In the genomic region with DNA sequence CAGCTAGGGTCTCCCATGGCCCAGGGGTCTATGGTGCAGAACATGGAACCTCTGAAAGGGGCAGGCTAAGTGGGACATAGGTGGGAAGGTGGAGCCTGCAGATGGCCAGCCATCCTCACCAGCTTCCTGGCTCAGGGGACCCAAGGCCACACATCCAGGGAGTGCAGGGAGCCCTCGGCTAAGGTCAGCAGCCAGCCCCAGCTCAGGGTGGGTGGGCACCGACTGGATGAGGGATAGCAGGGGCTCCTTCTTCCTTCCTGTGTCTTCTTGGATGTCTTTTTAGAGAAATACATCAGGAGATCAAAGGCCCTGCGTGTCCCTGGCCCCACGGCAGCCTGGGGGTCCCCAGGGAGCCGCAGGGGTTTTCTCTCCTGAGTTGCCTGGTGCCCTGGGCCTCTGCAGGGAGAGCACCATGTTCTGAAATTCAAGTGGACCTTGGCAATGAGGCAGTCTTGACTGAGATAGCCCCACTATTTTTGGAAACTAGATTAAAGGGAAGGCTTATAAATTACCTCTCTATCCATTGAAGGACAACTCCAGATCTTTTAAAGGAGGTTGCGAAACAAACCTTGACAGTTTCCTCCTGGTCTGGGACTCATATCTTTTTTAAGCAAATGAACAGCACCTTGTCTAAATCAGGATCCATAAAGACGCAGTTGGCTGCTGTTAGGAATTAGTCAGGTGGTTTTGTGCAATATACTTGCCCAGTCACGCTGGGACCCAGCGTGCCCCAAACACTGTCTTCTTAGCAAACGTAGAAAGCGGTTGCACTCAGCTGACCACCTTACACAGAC, we compare ENCODE assay signal across 12 cellular contexts.
DNase-seq lines count a peak whose midpoint lies in the region; FAIRE-seq and TF ChIP-seq lines count a peak whose summit lies in the region.
"Had no signal": no experiment of that assay in that cellular context is flagged by ENCODE, and none has a peak within 500 bp of the region (broad histone marks: within the 10 kb centered on the region; RNA-seq: fewer than 3 reads in every experiment).

No MANE protein-coding gene starts in this region.

- no peak overlapping the region for H2BK15ac ChIP-seq in H1 (ENCODE audit: low read length)

- H3K9me3 ChIP-seq in H1 (ENCODE audit: insufficient read depth in 2 of 2, low read depth in 1 of 2, low read length in 1 of 2) (no peaks in the 10 kb centered on the region), muscle layer of colon (ENCODE audit: low read length) (no peaks in the 10 kb centered on the region), tibial artery (no peaks in the 10 kb centered on the region)

- H2BK12ac ChIP-seq in H1 (ENCODE audit: low read depth, low read length): no peak overlapping the region

- H3K27me3 ChIP-seq in H1 (replicated peaks in 1 of 4; ENCODE audit: control insufficient read depth in 3 of 4, extremely low read depth in 1 of 4, insufficient read depth in 3 of 4, low read length in 3 of 4) (no peaks in the 10 kb centered on the region; a peak in 2 of 7 replicates), muscle layer of colon (ENCODE audit: control insufficient read depth in 1 of 2, insufficient read depth in 2 of 2, low read length in 2 of 2) (no peaks in the 10 kb centered on the region), tibial artery (no peaks in the 10 kb centered on the region)

- H2AFZ ChIP-seq in H1 (ENCODE audit: low read length): no peak overlapping the region

- no peak overlapping the region for H3K4me3 ChIP-seq in H1 (ENCODE audit: extremely low read depth in 1 of 4, insufficient read depth in 2 of 4, low read depth in 3 of 4, low read length in 4 of 4)
- no peak overlapping the region for H3K4me3 ChIP-seq in muscle layer of colon (ENCODE audit: low read depth in 1 of 2, low read length in 2 of 2)
- no peak overlapping the region for H3K4me3 ChIP-seq in tibial artery

- no peak for TF ChIP-seq EP300 in H1 (IDR thresholded peaks at IDR 0.05; ENCODE audit: borderline replicate concordance in 1 of 2, low read depth in 2 of 2, low read length in 2 of 2)

- no peaks in the 10 kb centered on the region for H3K79me1 ChIP-seq in H1 (ENCODE audit: low read depth, low read length)

- H2BK5ac ChIP-seq in H1 (ENCODE audit: low read depth, low read length): no peak overlapping the region

- H2BK120ac ChIP-seq in H1 (replicated peaks; ENCODE audit: low read depth, low read length): no peak overlapping the region

- H2AK5ac ChIP-seq in H1 (ENCODE audit: low read depth, low read length): no peak overlapping the region

- no peak for FAIRE-seq in H1 (lab: Jason Lieb, UNC)

- H4K20me1 ChIP-seq in H1 (replicated peaks in 1 of 2; ENCODE audit: control insufficient read depth in 1 of 2, insufficient read depth in 2 of 2, low read length in 2 of 2): no peaks in the 10 kb centered on the region

- no peak overlapping the region for H3K23ac ChIP-seq in H1 (ENCODE audit: insufficient read length)

- POLR2A ChIA-PET in H1 (lab: Charles Lee; ENCODE audit: partially characterized antibody): no interaction called here

- H3K27ac ChIP-seq in H1 (ENCODE audit: low read depth, low read length) (no peak overlapping the region), muscle layer of colon (ENCODE audit: low read depth, low read length) (peak overlapping the region; percentile 19), tibial artery (peak overlapping the region; percentile 50 to 52)

- no peaks in the 10 kb centered on the region for H3K4me1 ChIP-seq in H1 (replicated peaks in 1 of 4; ENCODE audit: control insufficient read depth in 3 of 4, insufficient read depth in 4 of 4, low read length in 3 of 4)
- H3K4me1 ChIP-seq in muscle layer of colon (ENCODE audit: insufficient read depth, low read length): peaks cover 27% of the 10 kb centered on the region
- H3K4me1 ChIP-seq in tibial artery: peaks cover 0 to 24% (median 16%) of the 10 kb centered on the region in 4 donors

- no peak overlapping the region for H4K91ac ChIP-seq in H1 (replicated peaks; ENCODE audit: insufficient read length, low read length)

- DNase-seq in NOMO-1 treated with dmso at 0.1 percent for 144 hours (lab: John Stamatoyannopoulos, UW; ENCODE audit: unreplicated experiment): peak; percentile 63
- DNase-seq in H1 (ENCODE audit: low read depth in 1 of 2, low spot score in 2 of 2): no peak
- DNase-seq in tibial artery: peak in 1 of 2 donors; percentile 65
- DNase-seq in HPDE6-E6E7 (ENCODE audit: extremely low spot score): no peak
- no peak for DNase-seq in effector CD8-positive, alpha-beta T cell (lab: John Stamatoyannopoulos, UW)
- DNase-seq in NCI-H2029 (lab: John Stamatoyannopoulos, UW): no peak
- DNase-seq: DMS79; naive B cell; NCI-H1930; stimulated activated CD4-positive, alpha-beta T cell treated with anti-CD3 and anti-CD28 coated beads, Interleukin-1b, Interleukin-23, amount 100 ng/mL, for 48 hours; stimulated activated naive CD8-positive, alpha-beta T cell treated with anti-CD3 and anti-CD28 coated beads, Interleukin-15, amount 100 ng/mL, for 72 hours had no signal

- H3K18ac ChIP-seq in H1 (ENCODE audit: extremely low read depth, low read length): no peak overlapping the region

- no peak overlapping the region for H3K56ac ChIP-seq in H1 (replicated peaks; ENCODE audit: insufficient read length, low read depth, low read length)

- TF ChIP-seq RAD21 in H1 (IDR thresholded peaks at IDR 0.05 in 1 of 2, conservative IDR thresholded peaks at IDR 0.05 in 1 of 2; ENCODE audit: low read depth in 2 of 2, low read length in 2 of 2): no peak

- H3K36me3 ChIP-seq in H1 (ENCODE audit: control insufficient read depth in 2 of 4, insufficient read depth in 4 of 4, low read length in 3 of 4): no peaks in the 10 kb centered on the region
- H3K36me3 ChIP-seq in muscle layer of colon (ENCODE audit: insufficient read depth, low read length): no peaks in the 10 kb centered on the region
- H3K36me3 ChIP-seq in tibial artery: no peaks in the 10 kb centered on the region

- no peak overlapping the region for H3K14ac ChIP-seq in H1 (ENCODE audit: insufficient read length)

- 78% methylated on average over 9 of the region's 11 CpGs; no CpG with 5 or more reads in 1 of the 2 experiments for WGBS in H1 (ENCODE audit: extremely low coverage in 1 of 2, insufficient coverage in 1 of 2, insufficient read length in 1 of 2, insufficient replicate concordance in 2 of 2, low coverage in 1 of 2, low lambda C conversion rate in 2 of 2, missing lambda C conversion rate in 1 of 2), 2 experiments

- H3K79me2 ChIP-seq in H1 (ENCODE audit: control insufficient read depth in 1 of 2, insufficient read depth in 2 of 2, low read length in 2 of 2): no peaks in the 10 kb centered on the region

- intact Hi-C loops in tibial artery (cut with DNase I; ENCODE audit: low total_unique reads): no loop called here

- no peak overlapping the region for H3K4ac ChIP-seq in H1 (replicated peaks; ENCODE audit: insufficient read length, low read depth, low read length)

- no peak overlapping the region for H3K4me2 ChIP-seq in H1 (ENCODE audit: insufficient read depth in 1 of 2, low read depth in 2 of 2, low read length in 2 of 2)

- no peak overlapping the region; the same call in 1 of the 2 replicates for H4K8ac ChIP-seq in H1 (ENCODE audit: extremely low read depth, insufficient read depth, low read length)

- no peak overlapping the region for H4K5ac ChIP-seq in H1 (ENCODE audit: insufficient read length, low read depth, low read length)

- TF ChIP-seq CTCF in H1 (IDR thresholded peaks at IDR 0.05; ENCODE audit: control extremely low read depth in 1 of 3, insufficient read depth in 1 of 3, low read depth in 1 of 3, low read length in 3 of 3) (no peak), tibial artery (IDR thresholded peaks at IDR 0.05) (no peak)

- H3K23me2 ChIP-seq in H1 (ENCODE audit: low read depth, low read length): no peaks in the 10 kb centered on the region

- no peak for TF ChIP-seq POLR2A in H1 (IDR thresholded peaks at IDR 0.05; ENCODE audit: control extremely low read depth in 1 of 2, low read depth in 2 of 2, low read length in 2 of 2)

- H3K9ac ChIP-seq in H1 (replicated peaks in 1 of 4; ENCODE audit: extremely low read depth in 1 of 4, low read depth in 3 of 4, low read length in 3 of 4): no peak overlapping the region
- peak overlapping the region; percentile 8 for H3K9ac ChIP-seq in muscle layer of colon (ENCODE audit: low read length)

- H2BK20ac ChIP-seq in H1 (ENCODE audit: low read length): no peak overlapping the region

- CTCF ChIA-PET in H1 (lab: Charles Lee; ENCODE audit: partially characterized antibody): interaction anchor here (1.1 kb wide), 1 partner anchor 387 kb away, joined by 4 read pairs; no protein-coding TSS in a partner anchor

TF ChIP-seq in H1, 55 proteins besides CTCF, POLR2A, EP300 and RAD21:
- TF ChIP-seq CEBPB (IDR thresholded peaks at IDR 0.05; ENCODE audit: low read depth, low read length): peak; percentile 7; the same call in 1 of the 2 replicates
- no peak for TF ChIP-seq SIRT6 (IDR thresholded peaks at IDR 0.05; ENCODE audit: low read length)
